ENCODE assay signal across 8 cellular contexts in the genomic region with DNA sequence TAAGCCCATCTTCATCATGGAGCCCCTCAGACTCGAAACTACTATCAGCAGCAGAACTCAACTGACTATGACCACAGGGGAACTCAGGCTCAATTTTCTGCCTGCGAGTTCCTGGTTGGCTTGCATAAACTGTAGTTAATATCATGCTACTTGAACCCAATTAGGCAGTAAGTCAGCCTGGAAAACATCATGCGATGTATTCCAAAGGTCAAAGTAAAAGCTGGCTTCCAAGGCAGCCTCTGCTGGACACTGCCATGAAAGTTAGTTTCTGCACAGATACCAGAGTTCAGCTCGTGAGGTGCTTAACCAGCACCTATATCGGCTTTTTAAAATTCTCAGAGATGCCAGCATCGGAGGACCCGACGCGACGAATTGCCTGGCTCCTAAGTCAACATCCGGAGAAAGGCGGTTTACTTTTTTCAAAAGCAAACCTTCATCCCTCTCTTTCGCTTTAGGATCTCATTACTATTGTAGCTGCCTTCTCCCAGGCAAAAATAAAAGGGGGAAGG. TPM values are rescaled to one million over a fixed set of nuclear protein-coding genes. Genes with fewer than 3 reads are reported as not detected.
DNase-seq lines count a peak whose midpoint lies in the region; FAIRE-seq and TF ChIP-seq lines count a peak whose summit lies in the region.

No MANE protein-coding gene starts in this region.

- FAIRE-seq in GM12891 (lab: Jason Lieb, UNC), result peak; percentile 78

- DNase-seq in GM12891 (ENCODE audit: insufficient read length, low spot score) (no peak), NOMO-1 treated with DMSO at 0.1 percent for 48 hours (lab: John Stamatoyannopoulos, UW; ENCODE audit: unreplicated experiment) (peak; percentile 34), ecto neural progenitor cell (ENCODE audit: low spot score) (peak; percentile 44), mucosa of gallbladder (ENCODE audit: low spot score) (peak; percentile 60), UCSD-AML1 (lab: John Stamatoyannopoulos, UW; ENCODE audit: unreplicated experiment) (no peak)
- DNase-seq in activated CD4-positive, CD25-positive, alpha-beta regulatory T cell treated with anti-CD3 and anti-CD28 coated beads, Interleukin-2, amount 50 U/mL, for 72 hours, result no peak
- DNase-seq in stimulated activated CD4-positive, alpha-beta T cell treated with anti-CD3 and anti-CD28 coated beads, Interleukin-4, amount 100 ng/mL, for 24 hours, result no peak
- DNase-seq in central memory CD4-positive, alpha-beta T cell, result no peak

- TF ChIP-seq POLR2A in GM12891 (IDR thresholded peaks at IDR 0.05; ENCODE audit: low read depth, low read length), result no peak

TF ChIP-seq in GM12891, 5 proteins besides CTCF, POLR2A, EP300 and RAD21:
- TF ChIP-seq SPI1 (IDR thresholded peaks at IDR 0.05; ENCODE audit: low read depth, low read length), result no peak
- no peak for TF ChIP-seq PAX5 (IDR thresholded peaks at IDR 0.05; ENCODE audit: insufficient read depth, low read length, severe bottlenecking)
- TF ChIP-seq TAF1 (IDR thresholded peaks at IDR 0.05; ENCODE audit: low read depth, low read length), result no peak
- no peak for TF ChIP-seq POU2F2 (IDR thresholded peaks at IDR 0.05; ENCODE audit: low read depth, low read length)
- no peak for TF ChIP-seq POLR2AphosphoS5 (IDR thresholded peaks at IDR 0.05; ENCODE audit: low read depth, low read length)

RNA-seq across cellular contexts. Expression of gene ANP32A, which starts 3.8 kb away (rescaled TPM):
- 229 TPM for polyA plus RNA-seq in GM12891 (2012; ENCODE audit: low read depth, missing spikeins)
- 101 TPM for total RNA-seq in mucosa of gallbladder

Comparison
In these comparisons a context has a peak if more than half of its experiments do, and no peak if none do; other contexts are left out.
1. DNase-seq: peak in NOMO-1 treated with DMSO at 0.1 percent for 48 hours (single experiment), ecto neural progenitor cell (single experiment) and mucosa of gallbladder (single experiment); none in GM12891 (single experiment), activated CD4-positive, CD25-positive, alpha-beta regulatory T cell treated with anti-CD3 and anti-CD28 coated beads, Interleukin-2, amount 50 U/mL, for 72 hours (single experiment), stimulated activated CD4-positive, alpha-beta T cell treated with anti-CD3 and anti-CD28 coated beads, Interleukin-4, amount 100 ng/mL, for 24 hours (single experiment), UCSD-AML1 (single experiment) and central memory CD4-positive, alpha-beta T cell (single experiment).